15 cellular contexts compared by ENCODE assay signal in genomic region chr7:66626236-66626957, GRCh38. TPM values are rescaled to one million over a fixed set of nuclear protein-coding genes. Genes with fewer than 3 reads are reported as not detected.
DNase-seq lines count a peak whose midpoint lies in the region; ATAC-seq, FAIRE-seq and TF ChIP-seq lines count a peak whose summit lies in the region.
"Had no signal": no experiment of that assay in that cellular context is flagged by ENCODE, and none has a peak within 500 bp of the region (broad histone marks: within the 10 kb centered on the region; RNA-seq: fewer than 3 reads in every experiment).

No MANE protein-coding gene starts in this region.

- H3K27ac ChIP-seq in AG04450 (ENCODE audit: low read depth, low read length) = no peak overlapping the region
- H3K27ac ChIP-seq in mesenchymal stem cell (ENCODE audit: low read length, poor library complexity, severe bottlenecking) = no peak overlapping the region
- no peak overlapping the region for H3K27ac ChIP-seq in vagina
- H3K27ac ChIP-seq: BLaER1, SJSA1 had no signal

- H4K8ac ChIP-seq in mesenchymal stem cell (ENCODE audit: low read length) = no peak overlapping the region

- peak overlapping the region; percentile 98 for H3K9ac ChIP-seq in mesenchymal stem cell (ENCODE audit: low read length)
- H3K9ac ChIP-seq: BLaER1 had no signal

- POLR2A ChIA-PET in AG04450 (lab: Yijun Ruan, JAX) = no interaction called here

- peaks cover 13% of the 10 kb centered on the region for H3K4me1 Mint-ChIP-seq in mesothelial cell of epicardium

- H3K9me3 Mint-ChIP-seq in mesothelial cell of epicardium = no peaks in the 10 kb centered on the region

- H3K14ac ChIP-seq in mesenchymal stem cell (ENCODE audit: low read length in 2 of 2) = no peak overlapping the region

- TF ChIP-seq CTCF in AG04450 (IDR thresholded peaks at IDR 0.05; ENCODE audit: low read depth, low read length) (no peak), bronchial epithelial cell (IDR thresholded peaks at IDR 0.05; ENCODE audit: insufficient read depth, low read length, severe bottlenecking) (no peak), mesothelial cell of epicardium (IDR thresholded peaks at IDR 0.05; ENCODE audit: unreplicated experiment) (no peak), vagina (IDR thresholded peaks at IDR 0.05) (no peak)

- H3K27me3 ChIP-seq in AG04450 (ENCODE audit: control insufficient read depth, insufficient read depth, low read length) = no peaks in the 10 kb centered on the region
- H3K27me3 ChIP-seq in bronchial epithelial cell (ENCODE audit: control insufficient read depth, insufficient read depth, low read length) = no peaks in the 10 kb centered on the region
- H3K27me3 ChIP-seq in mesenchymal stem cell (ENCODE audit: control insufficient read depth in 1 of 2, insufficient read depth in 1 of 2, low read length in 2 of 2) = no peaks in the 10 kb centered on the region
- no peaks in the 10 kb centered on the region for H3K27me3 ChIP-seq in vagina
- H3K27me3 ChIP-seq: BLaER1, heart right ventricle, SJSA1 had no signal

- H2AFZ ChIP-seq in mesenchymal stem cell (ENCODE audit: low read depth, low read length) = no peak overlapping the region

- H3K27me3 Mint-ChIP-seq in mesothelial cell of epicardium (ENCODE audit: low read depth) = peaks cover 19% of the 10 kb centered on the region
- H3K27me3 Mint-ChIP-seq: activated CD8-positive, alpha-beta memory T cell treated with anti-CD3 and anti-CD28 coated beads, Interleukin-2, amount 10 ng/mL, durations not matched to agents 7 days and 5 days had no signal

- no peaks in the 10 kb centered on the region for H3K36me3 ChIP-seq in bronchial epithelial cell (ENCODE audit: control insufficient read depth, insufficient read depth, low read length)
- H3K36me3 ChIP-seq in mesenchymal stem cell (ENCODE audit: control insufficient read depth in 1 of 2, insufficient read depth in 2 of 2, low read depth in 1 of 2, low read length in 2 of 2) = peaks cover 0 to 4% of the 10 kb centered on the region in 2 experiments
- H3K36me3 ChIP-seq in vagina = no peaks in the 10 kb centered on the region
- H3K36me3 ChIP-seq: BLaER1, heart right ventricle had no signal

- intact Hi-C loops in vagina (cut with DNase I) = loop anchor here (5.0 kb wide), 1 partner anchor 34 kb away; no protein-coding TSS in a partner anchor

- H3K23ac ChIP-seq in mesenchymal stem cell (ENCODE audit: low read length in 2 of 2) = no peak overlapping the region

- ATAC-seq in GM18511 (IDR thresholded peaks at IDR 0.05; ENCODE audit: unreplicated experiment) (no peak), GM21423 (IDR thresholded peaks at IDR 0.05; ENCODE audit: unreplicated experiment) (no peak)
- ATAC-seq: activated CD8-positive, alpha-beta memory T cell treated with anti-CD3 and anti-CD28 coated beads, Interleukin-2, amount 10 ng/mL, durations not matched to agents 7 days and 5 days; heart right ventricle had no signal

- H3K4ac ChIP-seq in mesenchymal stem cell (ENCODE audit: low read depth in 1 of 2, low read length in 2 of 2) = no peak overlapping the region

- 49% methylated on average over 3 of the region's 4 CpGs for WGBS in mesenchymal stem cell

- no peak overlapping the region for H2AK5ac ChIP-seq in mesenchymal stem cell (ENCODE audit: low read length, severe bottlenecking)

- DNase-seq in AG04450 (ENCODE audit: low read depth, low spot score) (peak; percentile 26), ELR (ENCODE audit: low read depth) (peak; percentile 75), bronchial epithelial cell (ENCODE audit: low read depth) (peak; percentile 79), mesenchymal stem cell (peak; percentile 77), mesothelial cell of epicardium (ENCODE audit: low spot score in 2 of 2, unreplicated experiment in 2 of 2) (no peak), vagina (ENCODE audit: extremely low spot score in 2 of 2) (no peak)
- DNase-seq: activated CD8-positive, alpha-beta memory T cell treated with anti-CD3 and anti-CD28 coated beads, Interleukin-2, amount 10 ng/mL, durations not matched to agents 7 days and 5 days; effector CD4-positive, alpha-beta T cell; heart right ventricle; NCI-H774; stimulated activated CD4-positive, alpha-beta T cell treated with anti-CD3 and anti-CD28 coated beads, Interleukin-1b, Interleukin-23, amount 100 ng/mL, for 48 hours had no signal

- H3K4me1 ChIP-seq in mesenchymal stem cell (ENCODE audit: control insufficient read depth, insufficient read depth, low read depth, low read length) = peaks cover 14% of the 10 kb centered on the region
- H3K4me1 ChIP-seq in vagina = peaks cover 25% of the 10 kb centered on the region

- H2BK120ac ChIP-seq in mesenchymal stem cell (ENCODE audit: low read depth, low read length) = no peak overlapping the region

- CTCF ChIA-PET in AG04450 (lab: Charles Lee) = no interaction called here

- no peak overlapping the region for H3K27ac Mint-ChIP-seq in mesothelial cell of epicardium

- H3K4me3 ChIP-seq in AG04450 (ENCODE audit: low read depth, low read length) (no peak overlapping the region), bronchial epithelial cell (ENCODE audit: low read depth, low read length) (no peak overlapping the region), mesenchymal stem cell (ENCODE audit: insufficient read depth in 1 of 2, low read depth in 1 of 2, low read length in 2 of 2) (no peak overlapping the region), vagina (no peak overlapping the region)
- H3K4me3 ChIP-seq: BLaER1, heart right ventricle, SJSA1 had no signal

- no peak overlapping the region for H2BK15ac ChIP-seq in mesenchymal stem cell (ENCODE audit: low read depth, poor library complexity, severe bottlenecking)

- TF ChIP-seq POLR2A in vagina (IDR thresholded peaks at IDR 0.05) = no peak

- no peak for FAIRE-seq in bronchial epithelial cell (lab: Jason Lieb, UNC)

- no peak overlapping the region for H2BK5ac ChIP-seq in mesenchymal stem cell (ENCODE audit: low read depth, low read length, poor library complexity, severe bottlenecking)

- no peaks in the 10 kb centered on the region for H3K9me3 ChIP-seq in AG04450 (ENCODE audit: control insufficient read depth, insufficient read depth, low read length)
- no peaks in the 10 kb centered on the region for H3K9me3 ChIP-seq in mesenchymal stem cell (ENCODE audit: control insufficient read depth, low read length)
- H3K9me3 ChIP-seq in vagina = no peaks in the 10 kb centered on the region
- H3K9me3 ChIP-seq: BLaER1, heart right ventricle, SJSA1 had no signal

- H4K91ac ChIP-seq in mesenchymal stem cell (ENCODE audit: low read length) = no peak overlapping the region

- peaks cover 15% of the 10 kb centered on the region for H3K79me1 ChIP-seq in mesenchymal stem cell (replicated peaks; ENCODE audit: low read length, poor library complexity, severe bottlenecking)

- H3K36me3 Mint-ChIP-seq in mesothelial cell of epicardium = no peaks in the 10 kb centered on the region
- H3K36me3 Mint-ChIP-seq: activated CD8-positive, alpha-beta memory T cell treated with anti-CD3 and anti-CD28 coated beads, Interleukin-2, amount 10 ng/mL, durations not matched to agents 7 days and 5 days had no signal

- no peak overlapping the region for H3K18ac ChIP-seq in mesenchymal stem cell (ENCODE audit: low read depth in 1 of 2, low read length in 2 of 2)

- H2BK12ac ChIP-seq in mesenchymal stem cell (ENCODE audit: low read length in 2 of 2) = no peak overlapping the region

- no peak overlapping the region for H3K4me2 ChIP-seq in mesenchymal stem cell (ENCODE audit: low read length, poor library complexity, severe bottlenecking)

- no peak overlapping the region for H3K4me3 Mint-ChIP-seq in mesothelial cell of epicardium

RNA-seq across cellular contexts. Expression of gene KCTD7, which starts 2.3 kb away (rescaled TPM):
- polyA plus RNA-seq in AG04450 (2011; rRNA removed) = 14.7 and 14.8 TPM in 2 replicates
- polyA minus RNA-seq in AG04450 (2011; rRNA and poly(A)+ RNA removed) = 13.4 and 17.1 TPM in 2 replicates
- total RNA-seq in bronchial epithelial cell = 3.2 and 5.0 TPM in 2 replicates
- 7.2 TPM for polyA plus RNA-seq in mesenchymal stem cell (2013, experiment 1 of 2)
- 7.2 TPM for polyA plus RNA-seq in mesenchymal stem cell (2013, experiment 2 of 2)
- 14.3 to 15.9 TPM (median 15.2 TPM) in 3 replicates for total RNA-seq in mesothelial cell of epicardium
- total RNA-seq in vagina = 20.6 TPM

Comparison
In these comparisons a context has a peak if more than half of its experiments do, and no peak if none do; other contexts are left out.
1. DNase-seq: peak in AG04450 (single experiment), ELR (single experiment), bronchial epithelial cell (single experiment) and mesenchymal stem cell (single experiment); none in mesothelial cell of epicardium (0 of 2) and vagina (0 of 2).